Comparison of ENCODE assay signal across 8 cellular contexts in the genomic region with DNA sequence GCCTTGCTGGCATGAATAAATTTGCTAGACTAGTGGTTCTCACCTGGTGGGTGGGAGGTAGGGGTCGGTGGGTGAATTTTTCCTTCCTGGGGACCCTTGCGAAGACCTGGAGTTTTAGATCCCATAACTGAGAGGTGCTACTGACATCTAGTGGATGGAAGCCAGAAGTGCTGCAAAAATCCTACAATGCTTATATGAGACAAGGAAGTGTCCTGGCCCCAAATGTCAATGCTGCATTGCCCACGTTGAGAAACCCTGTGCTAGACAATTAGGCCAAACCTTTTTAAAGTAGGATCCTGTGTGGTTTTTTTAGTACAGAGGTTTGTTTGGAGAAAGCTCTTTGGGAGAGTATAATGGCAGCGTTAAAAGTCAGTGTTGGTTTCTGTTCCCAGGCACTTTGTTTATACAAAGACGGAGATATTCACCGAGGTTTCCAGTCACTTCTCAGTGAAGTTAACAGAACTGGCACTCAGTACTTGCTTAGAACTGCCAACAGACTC. TPM values are rescaled to one million over a fixed set of nuclear protein-coding genes. Genes with fewer than 3 reads are reported as not detected.
DNase-seq lines count a peak whose midpoint lies in the region; FAIRE-seq and TF ChIP-seq lines count a peak whose summit lies in the region.

No MANE protein-coding gene starts in this region.

- peak overlapping the region; percentile 68 for H3K4me3 ChIP-seq in GM23248
- H3K4me3 ChIP-seq in bronchial epithelial cell (ENCODE audit: low read depth, low read length), result no peak overlapping the region
- peak overlapping the region; percentile 31 to 53 for H3K4me3 ChIP-seq in kidney (ENCODE audit: low read length in 2 of 2)

- WGBS in GM23248 (ENCODE audit: low coverage in 1 of 2, low lambda C conversion rate in 2 of 2, missing lambda C conversion rate in 2 of 2), 2 experiments, result 4 to 6% methylated on average over 6 of the region's 6 CpGs

- no peaks in the 10 kb centered on the region for H4K20me1 ChIP-seq in GM23248 (ENCODE audit: insufficient read depth)

- no peaks in the 10 kb centered on the region for H3K9me3 ChIP-seq in GM23248 (ENCODE audit: low read depth)
- no peaks in the 10 kb centered on the region for H3K9me3 ChIP-seq in kidney (ENCODE audit: control insufficient read depth in 1 of 2, low read length in 2 of 2)

- peaks cover 67% of the 10 kb centered on the region for H3K79me2 ChIP-seq in GM23248 (ENCODE audit: insufficient read depth)

- DNase-seq in SIG-M5 treated with dmso at 0.1 percent for 504 hours (lab: John Stamatoyannopoulos, UW; ENCODE audit: unreplicated experiment), result peak; percentile 77
- no peak for DNase-seq in SIG-M5 (lab: John Stamatoyannopoulos, UW)
- DNase-seq in GM23248, result peak; percentile 81
- peak; percentile 56 for DNase-seq in LHCN-M2 (ENCODE audit: low read depth)
- DNase-seq in SK-MEL-5 (ENCODE audit: low read depth, low spot score), result peak; percentile 73
- DNase-seq in bronchial epithelial cell (ENCODE audit: low read depth), result peak; percentile 65
- DNase-seq in kidney, result no peak
- DNase-seq in stimulated activated CD4-positive, alpha-beta T cell treated with anti-CD3 and anti-CD28 coated beads, Interleukin-4, amount 100 ng/mL, for 4 hours, result peak; percentile 13 to 23

- peaks cover 13% of the 10 kb centered on the region for H3F3A ChIP-seq in GM23248 (ENCODE audit: insufficient read depth)

- no peak for FAIRE-seq in bronchial epithelial cell (lab: Jason Lieb, UNC)
- no peak for FAIRE-seq in kidney (lab: Jason Lieb, UNC)

- TF ChIP-seq CTCF in bronchial epithelial cell (IDR thresholded peaks at IDR 0.05; ENCODE audit: insufficient read depth, low read length, severe bottlenecking) (peak; percentile 85), kidney (IDR thresholded peaks at IDR 0.05; ENCODE audit: borderline replicate concordance, extremely low read depth, insufficient read depth) (peak; percentile 82)

- H3K9ac ChIP-seq in GM23248, result peak overlapping the region; percentile 62
- H3K9ac ChIP-seq in kidney (ENCODE audit: low read length in 2 of 2), result peak overlapping the region in 1 of 2 donors; percentile 30

- in situ Hi-C loops in GM23248 (cut with MboI) (no loop called here), SK-MEL-5 (cut with HindIII; ENCODE audit: low pct_unique_long_range_greater_than_20kb, low sequenced_read_pairs) (no loop called here)

- H3K27me3 ChIP-seq in GM23248 (replicated peaks; ENCODE audit: insufficient read depth) (no peaks in the 10 kb centered on the region), bronchial epithelial cell (ENCODE audit: control insufficient read depth, insufficient read depth, low read length) (no peaks in the 10 kb centered on the region)

- peaks cover 26% of the 10 kb centered on the region; the same call in 1 of the 2 replicates for H3K36me3 ChIP-seq in GM23248 (ENCODE audit: low read depth)
- peaks cover 20% of the 10 kb centered on the region for H3K36me3 ChIP-seq in bronchial epithelial cell (ENCODE audit: control insufficient read depth, insufficient read depth, low read length)
- H3K36me3 ChIP-seq in kidney (ENCODE audit: control insufficient read depth in 1 of 2, insufficient read depth in 2 of 2, low read length in 2 of 2), result no peaks in the 10 kb centered on the region

- H3K4me1 ChIP-seq in GM23248 (ENCODE audit: insufficient read depth) (peaks cover 13% of the 10 kb centered on the region), kidney (ENCODE audit: control insufficient read depth in 1 of 2, insufficient read depth in 1 of 2, low read depth in 1 of 2, low read length in 2 of 2) (no peaks in the 10 kb centered on the region)

- H3K27ac ChIP-seq in GM23248 (peak overlapping the region; percentile 40), kidney (ENCODE audit: low read depth in 2 of 2, low read length in 2 of 2) (no peak overlapping the region)

- H3K4me2 ChIP-seq in GM23248 (ENCODE audit: unreplicated experiment), result peak overlapping the region; percentile 76

- H3K9me2 ChIP-seq in GM23248 (ENCODE audit: insufficient read depth), result no peaks in the 10 kb centered on the region

- intact Hi-C loops in kidney (cut with DNase I), result no loop called here

- H2AFZ ChIP-seq in GM23248, result peak overlapping the region; percentile 85

RNA-seq across cellular contexts. Expression of gene SERPINB8, which starts 9.6 kb away (rescaled TPM):
- total RNA-seq in GM23248 (2014; rRNA removed; shearing (Covaris generic)), result 21.2 and 25.3 TPM in 2 replicates
- polyA plus RNA-seq in GM23248 (2016; fragmentation: Nextera tagmentation; extraction: Ambion mirVana) (57.3 and 61.7 TPM in 2 replicates), kidney (ENCODE audit: insufficient read depth, low read depth, low replicate concordance) (1.9 TPM)
- total RNA-seq in LHCN-M2 (2014; rRNA removed) (17.8 and 21.5 TPM in 2 replicates), bronchial epithelial cell (27.9 and 64.8 TPM in 2 replicates), kidney (18.1 TPM)
- 12.6 TPM for polyA plus RNA-seq in LHCN-M2 (2012)
- 7.5 and 9.2 TPM in 2 replicates for total RNA-seq in SK-MEL-5 (2014; rRNA removed; shearing (Covaris generic))
- polyA plus RNA-seq in SK-MEL-5 (2015; cell fraction: cytosol; rRNA removed), result 7.7 and 12.2 TPM in 2 replicates
- polyA plus RNA-seq in SK-MEL-5 (2015; cell fraction: nucleus; rRNA removed), result 2.4 and 4.6 TPM in 2 replicates

RNA-seq across cellular contexts. Expression of gene HMSD, which starts 30.4 kb away (rescaled TPM):
- not detected in 2 replicates for total RNA-seq in GM23248 (2014; rRNA removed; shearing (Covaris generic))
- polyA plus RNA-seq in GM23248 (2016; fragmentation: Nextera tagmentation; extraction: Ambion mirVana) (0.83 TPM in 1 of 2 replicates, not detected in the other), kidney (ENCODE audit: insufficient read depth, low read depth, low replicate concordance) (not detected)
- total RNA-seq in LHCN-M2 (2014; rRNA removed) (not detected in 2 replicates), bronchial epithelial cell (0.13 and 0.26 TPM in 2 replicates), kidney (1.4 TPM)
- not detected for polyA plus RNA-seq in LHCN-M2 (2012)
- not detected in 2 replicates for total RNA-seq in SK-MEL-5 (2014; rRNA removed; shearing (Covaris generic))
- not detected in 2 replicates for polyA plus RNA-seq in SK-MEL-5 (2015; cell fraction: cytosol; rRNA removed)
- not detected in 2 replicates for polyA plus RNA-seq in SK-MEL-5 (2015; cell fraction: nucleus; rRNA removed)

Comparison
In these comparisons a context has a peak if more than half of its experiments do, and no peak if none do; other contexts are left out.
1. DNase-seq: peak in SIG-M5 treated with dmso at 0.1 percent for 504 hours (single experiment), GM23248 (single experiment), LHCN-M2 (single experiment), SK-MEL-5 (single experiment), bronchial epithelial cell (single experiment) and stimulated activated CD4-positive, alpha-beta T cell treated with anti-CD3 and anti-CD28 coated beads, Interleukin-4, amount 100 ng/mL, for 4 hours (2 of 2); none in SIG-M5 (single experiment) and kidney (single experiment).